8 cellular contexts compared by ENCODE assay signal in the genomic region with DNA sequence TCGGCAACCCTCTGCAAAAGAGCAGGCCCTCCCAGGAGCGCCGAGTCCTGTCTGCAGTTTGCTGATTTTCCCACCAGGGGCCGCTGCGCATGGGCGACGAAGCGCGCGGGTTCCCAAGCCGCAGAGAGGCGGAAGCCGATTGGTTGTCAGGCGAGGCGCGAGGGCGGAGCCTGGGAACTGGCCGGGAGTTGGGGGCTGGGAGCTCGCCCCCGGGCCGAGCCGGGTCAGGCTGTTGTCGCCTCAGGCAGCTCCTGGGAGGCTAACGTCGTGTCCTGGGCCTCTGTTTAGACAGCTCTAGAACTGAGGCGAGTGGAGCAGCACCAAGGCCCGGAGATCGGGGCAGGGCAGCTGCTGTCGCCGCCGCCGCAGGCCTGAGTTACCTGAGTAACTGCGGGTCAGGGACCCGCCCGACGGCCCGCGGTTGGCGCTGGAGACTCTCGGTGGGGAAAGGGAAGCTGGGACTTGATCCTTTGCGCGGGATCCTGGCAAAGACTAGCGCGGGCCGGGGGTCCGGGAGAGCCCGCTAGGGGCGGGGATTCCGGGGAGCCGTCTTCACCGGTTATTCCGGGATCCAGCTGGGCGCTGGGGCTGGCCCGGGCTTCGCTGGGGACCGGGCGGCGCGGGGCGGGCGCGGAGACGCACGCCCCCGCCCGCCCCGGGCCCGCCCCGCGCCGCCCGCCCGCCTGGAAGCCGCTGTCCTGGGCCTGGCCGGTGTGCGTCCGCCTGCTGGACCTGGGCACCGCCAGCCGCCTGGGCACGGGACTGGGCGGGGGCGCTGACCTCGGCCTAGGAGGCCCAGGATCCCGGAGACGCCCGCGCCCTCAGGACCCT. TPM values are rescaled to one million over a fixed set of nuclear protein-coding genes. Genes with fewer than 3 reads are reported as not detected.
DNase-seq lines count a peak whose midpoint lies in the region; ATAC-seq lines count a peak whose summit lies in the region.

A gene (plus strand): TSS at position 688 of the 831 bp plus-strand sequence. CDS start 607 bp downstream, outside the sequence.

- peak within 1 kb of the TSS in 1 of 2 experiments; percentile 74 for H3K14ac ChIP-seq in mesenchymal stem cell (ENCODE audit: low read length in 2 of 2)

- H2BK120ac ChIP-seq in mesenchymal stem cell (ENCODE audit: low read depth, low read length) = peak within 1 kb of the TSS; percentile 90

- H3K4me1 Mint-ChIP-seq in effector memory CD8-positive, alpha-beta T cell (ENCODE audit: low read depth in 2 of 2) = peaks cover 47 to 61% of the 10 kb centered on the region in 2 donors

- peak within 1 kb of the TSS; percentile 67 to 87 for H3K18ac ChIP-seq in mesenchymal stem cell (ENCODE audit: low read depth in 1 of 2, low read length in 2 of 2)

- POLR2A ChIA-PET in activated CD8-positive, alpha-beta memory T cell treated with anti-CD3 and anti-CD28 coated beads for 36 hours (lab: Charles Lee) = interaction anchor here (0.6 to 3.4 kb wide), 24 partner anchors 11 to 476 kb away, joined by 3 to 63 read pairs (median 4); a partner anchor contains a TSS

- CTCF ChIA-PET in activated CD8-positive, alpha-beta memory T cell treated with anti-CD3 and anti-CD28 coated beads for 36 hours (lab: Charles Lee) = interaction anchor here (0.5 to 9.1 kb wide), 55 partner anchors 10 to 233 kb away, joined by 3 to 125 read pairs (median 4); a partner anchor contains a TSS

- peaks cover 25% of the 10 kb centered on the region for H3K36me3 Mint-ChIP-seq in effector memory CD8-positive, alpha-beta T cell (ENCODE audit: insufficient read depth)

- peak; percentile 65 for ATAC-seq in GM19467 (IDR thresholded peaks at IDR 0.05; ENCODE audit: unreplicated experiment)
- ATAC-seq in effector memory CD8-positive, alpha-beta T cell (replicated peaks) = peak; percentile 78

- H3K4me3 Mint-ChIP-seq in effector memory CD8-positive, alpha-beta T cell = peak within 1 kb of the TSS; percentile 98 to 99

- peak within 1 kb of the TSS; percentile 95 for H3K9ac ChIP-seq in mesenchymal stem cell (ENCODE audit: low read length)

- H3K23ac ChIP-seq in mesenchymal stem cell (ENCODE audit: low read length in 2 of 2) = peak within 1 kb of the TSS; percentile 67 to 68

- peak within 1 kb of the TSS; percentile 90 for H4K91ac ChIP-seq in mesenchymal stem cell (ENCODE audit: low read length)

- under 1% methylated on average over 51 of the region's 87 CpGs for WGBS in mesenchymal stem cell

- H3K4me2 ChIP-seq in mesenchymal stem cell (ENCODE audit: low read length, poor library complexity, severe bottlenecking) = peak within 1 kb of the TSS; percentile 96

- peak within 1 kb of the TSS; percentile 88 for H4K8ac ChIP-seq in mesenchymal stem cell (ENCODE audit: low read length)

- H3K27ac ChIP-seq in mesenchymal stem cell (ENCODE audit: low read length, poor library complexity, severe bottlenecking) = peak within 1 kb of the TSS; percentile 89

- peak within 1 kb of the TSS; percentile 2 to 56 for H2BK12ac ChIP-seq in mesenchymal stem cell (ENCODE audit: low read length in 2 of 2)

- H2BK5ac ChIP-seq in mesenchymal stem cell (ENCODE audit: low read depth, low read length, poor library complexity, severe bottlenecking) = peak within 1 kb of the TSS; percentile 84

- H3K27me3 ChIP-seq in mesenchymal stem cell (ENCODE audit: control insufficient read depth in 1 of 2, insufficient read depth in 1 of 2, low read length in 2 of 2) = no peaks in the 10 kb centered on the region

- H2AK5ac ChIP-seq in mesenchymal stem cell (ENCODE audit: low read length, severe bottlenecking) = peak within 1 kb of the TSS; percentile 11

- H2AFZ ChIP-seq in mesenchymal stem cell (ENCODE audit: low read depth, low read length) = peak within 1 kb of the TSS; percentile 60

- no peaks in the 10 kb centered on the region for H3K27me3 Mint-ChIP-seq in effector memory CD8-positive, alpha-beta T cell

- H3K9me3 Mint-ChIP-seq in effector memory CD8-positive, alpha-beta T cell = no peaks in the 10 kb centered on the region

- peak within 1 kb of the TSS; percentile 71 to 82 for H3K4ac ChIP-seq in mesenchymal stem cell (ENCODE audit: low read depth in 1 of 2, low read length in 2 of 2)

- DNase-seq in COLO829 (ENCODE audit: low spot score) = peak; percentile 89
- peak; percentile 78 for DNase-seq in HS-27A (ENCODE audit: low read depth)
- peak; percentile 91 for DNase-seq in NK-92 treated with Interleukin-12 subunit alpha and Interleukin-12 subunit beta, amount 100 ng/mL, for 24 hours (lab: John Stamatoyannopoulos, UW)
- peak; percentile 98 to 99 (median 99) for DNase-seq in effector memory CD8-positive, alpha-beta T cell
- peak; percentile 94 for DNase-seq in mesenchymal stem cell
- peak; percentile 96 for DNase-seq in stimulated activated CD8-positive, alpha-beta memory T cell treated with anti-CD3 and anti-CD28 coated beads, Interleukin-12 subunit alpha, Interleukin-12 subunit beta, amount 100 ng/mL, for 4 hours (ENCODE audit: low read depth)

- no peaks in the 10 kb centered on the region for H3K36me3 ChIP-seq in mesenchymal stem cell (ENCODE audit: control insufficient read depth in 1 of 2, insufficient read depth in 2 of 2, low read depth in 1 of 2, low read length in 2 of 2)

- H3K79me1 ChIP-seq in mesenchymal stem cell (replicated peaks; ENCODE audit: low read length, poor library complexity, severe bottlenecking) = peaks cover 3% of the 10 kb centered on the region

- H3K27ac Mint-ChIP-seq in effector memory CD8-positive, alpha-beta T cell = peak within 1 kb of the TSS; percentile 96 to 99

- peaks cover 16% of the 10 kb centered on the region for H3K4me1 ChIP-seq in mesenchymal stem cell (ENCODE audit: control insufficient read depth, insufficient read depth, low read depth, low read length)

- H3K4me3 ChIP-seq in mesenchymal stem cell (ENCODE audit: insufficient read depth in 1 of 2, low read depth in 1 of 2, low read length in 2 of 2) = peak within 1 kb of the TSS; percentile 84 to 92

- no peaks in the 10 kb centered on the region for H3K9me3 ChIP-seq in mesenchymal stem cell (ENCODE audit: control insufficient read depth, low read length)

- peak within 1 kb of the TSS; percentile 90 for H2BK15ac ChIP-seq in mesenchymal stem cell (ENCODE audit: low read depth, poor library complexity, severe bottlenecking)

RNA-seq across cellular contexts. Expression of the gene that starts here (rescaled TPM):
- total RNA-seq in activated CD8-positive, alpha-beta memory T cell treated with anti-CD3 and anti-CD28 coated beads for 36 hours = 10 to 100 TPM; 43.9 to 45.8 TPM
- 37.2 TPM for polyA plus RNA-seq in mesenchymal stem cell (2013, experiment 1 of 2)
- 35.2 TPM for polyA plus RNA-seq in mesenchymal stem cell (2013, experiment 2 of 2)

Comparison
In these comparisons a context has a peak if more than half of its experiments do, and no peak if none do; other contexts are left out.
1. Peak in every context shown above with its lines: DNase-seq, ATAC-seq, H3K4me3 ChIP-seq and H3K27ac ChIP-seq.